ENCODE assay signal across 3 cellular contexts in the genomic region with DNA sequence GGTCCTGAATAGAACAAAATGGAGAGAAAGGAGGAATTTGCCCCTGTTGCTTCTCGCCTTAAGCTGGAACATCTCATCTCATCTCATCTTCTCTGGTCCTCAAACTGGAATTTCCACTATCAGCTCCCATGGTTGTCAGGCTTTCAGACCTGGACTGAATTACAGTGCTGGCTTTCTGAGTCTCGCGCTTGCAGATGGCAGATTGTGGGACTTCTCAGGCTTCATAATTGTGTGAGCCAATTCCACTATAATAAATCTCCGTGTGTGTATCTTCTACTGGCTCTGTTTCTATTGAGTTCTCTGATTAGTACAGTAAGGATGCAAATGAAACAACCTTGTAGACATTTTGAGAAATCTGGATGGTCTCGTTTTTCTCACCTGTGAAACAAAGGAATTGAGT.
"Had no signal": no experiment of that assay in that cellular context is flagged by ENCODE, and none has a peak within 500 bp of the region (broad histone marks: within the 10 kb centered on the region; RNA-seq: fewer than 3 reads in every experiment).

No MANE protein-coding gene starts in this region.

- ATAC-seq: GM12878 had no signal

- DNase-seq: GDM1, GF-D8 had no signal

- H3K4me3 ChIP-seq: GM12878 had no signal
